18 cellular contexts compared by ENCODE assay signal in genomic region chr12:126883737-126884136, GRCh38.
DNase-seq lines count a peak whose midpoint lies in the region; ATAC-seq, FAIRE-seq and TF ChIP-seq lines count a peak whose summit lies in the region.
"Had no signal": no experiment of that assay in that cellular context is flagged by ENCODE, and none has a peak within 500 bp of the region (broad histone marks: within the 10 kb centered on the region; RNA-seq: fewer than 3 reads in every experiment).

No MANE protein-coding gene starts in this region.

- no peak overlapping the region for H3K4me3 ChIP-seq in pancreas
- H3K4me3 ChIP-seq in CD8-positive, alpha-beta T cell (ENCODE audit: low read depth, low read length), result no peak overlapping the region
- H3K4me3 ChIP-seq: GM23338 had no signal

- intact Hi-C loops in left cardiac atrium (cut with DNase I) (no loop called here), pancreas (cut with DNase I) (no loop called here)
- intact Hi-C loops in CD8-positive, alpha-beta T cell (cut with DNase I, micrococcal nuclease), result no loop called here

- H3K27ac ChIP-seq in pancreas, result no peak overlapping the region
- no peak overlapping the region for H3K27ac ChIP-seq in CD8-positive, alpha-beta T cell (ENCODE audit: low read depth, low read length)
- H3K27ac ChIP-seq: C4-2B had no signal

- WGBS in pancreas, 2 donors, result 2 to 3% methylated on average over 4 of the region's 4 CpGs

- TF ChIP-seq CTCF in pancreas (IDR thresholded peaks at IDR 0.05), result no peak
- TF ChIP-seq CTCF in CD8-positive, alpha-beta T cell (IDR thresholded peaks at IDR 0.05), result no peak

- DNase-seq in GM03348 (ENCODE audit: low spot score), result peak; percentile 6
- DNase-seq in astrocyte of the hippocampus (ENCODE audit: low read depth, low spot score), result peak; percentile 63
- DNase-seq in left cardiac atrium, result no peak
- DNase-seq in pancreas, result peak; percentile 48 to 84 (median 70)
- no peak for DNase-seq in CD8-positive, alpha-beta T cell
- DNase-seq in CD1c-positive myeloid dendritic cell (ENCODE audit: extremely low spot score), result no peak
- DNase-seq in NCI-H1105 (lab: John Stamatoyannopoulos, UW), result no peak
- DNase-seq: DMS 273 treated with DMSO at 0.1 percent for 48 hours, DND-41, NCI-H1105 treated with DMSO at 0.1 percent for 48 hours, NCI-H1694 treated with DMSO at 0.1 percent for 48 hours, NCI-H2107, NCI-H510A, SIG-M5 had no signal

- no peaks in the 10 kb centered on the region for H3K9me3 ChIP-seq in pancreas
- no peaks in the 10 kb centered on the region for H3K9me3 ChIP-seq in CD8-positive, alpha-beta T cell (ENCODE audit: low read length)

- no peak overlapping the region for H3K27ac Mint-ChIP-seq in CD8-positive, alpha-beta T cell
- H3K27ac Mint-ChIP-seq: GM23338 had no signal

- ATAC-seq in left cardiac atrium, result peak; percentile 63 to 81
- peak; percentile 76 to 100 (median 94) for ATAC-seq in pancreas
- no peak for ATAC-seq in CD8-positive, alpha-beta T cell
- ATAC-seq: GM23338, HCT116 had no signal

- H3K4me1 ChIP-seq in pancreas, result peaks cover 0 to 5% (median 4%) of the 10 kb centered on the region in 3 donors
- no peaks in the 10 kb centered on the region for H3K4me1 ChIP-seq in CD8-positive, alpha-beta T cell (ENCODE audit: insufficient read depth, low read length)

- H3K9me3 Mint-ChIP-seq in CD8-positive, alpha-beta T cell, result no peaks in the 10 kb centered on the region

- H3K4me3 Mint-ChIP-seq in CD8-positive, alpha-beta T cell, result no peak overlapping the region
- H3K4me3 Mint-ChIP-seq: GM23338 had no signal

- no peaks in the 10 kb centered on the region for H3K36me3 ChIP-seq in pancreas
- H3K36me3 ChIP-seq in CD8-positive, alpha-beta T cell (ENCODE audit: insufficient read depth, low read length), result no peaks in the 10 kb centered on the region

- no peaks in the 10 kb centered on the region for H3K36me3 Mint-ChIP-seq in CD8-positive, alpha-beta T cell

- CTCF ChIA-PET in CD8-positive, alpha-beta T cell (lab: Charles Lee), result interaction anchor here (1.2 kb wide), 1 partner anchor 9 kb away, joined by 4 read pairs; no protein-coding TSS in a partner anchor

- H3K27me3 ChIP-seq in pancreas, result no peaks in the 10 kb centered on the region
- H3K27me3 ChIP-seq in CD8-positive, alpha-beta T cell (ENCODE audit: insufficient read depth, low read length), result no peaks in the 10 kb centered on the region

- no peak for FAIRE-seq in pancreas (lab: Jason Lieb, UNC)
- FAIRE-seq: GM19239 had no signal

- no peaks in the 10 kb centered on the region for H3K4me1 Mint-ChIP-seq in CD8-positive, alpha-beta T cell (ENCODE audit: low read depth)
- H3K4me1 Mint-ChIP-seq: GM23338 had no signal

- H3K27me3 Mint-ChIP-seq in CD8-positive, alpha-beta T cell (ENCODE audit: low read depth), result no peaks in the 10 kb centered on the region

- POLR2A ChIA-PET in CD8-positive, alpha-beta T cell (lab: Charles Lee), result no interaction called here

Comparison
In these comparisons a context has a peak if more than half of its experiments do, and no peak if none do; other contexts are left out.
1. DNase-seq: peak in GM03348 (single experiment), astrocyte of the hippocampus (single experiment) and pancreas (6 of 6); none in left cardiac atrium (single experiment), CD8-positive, alpha-beta T cell (0 of 7), CD1c-positive myeloid dendritic cell (single experiment) and NCI-H1105 (single experiment).